Comparison of ENCODE assay signal across 17 cellular contexts in the genomic region with DNA sequence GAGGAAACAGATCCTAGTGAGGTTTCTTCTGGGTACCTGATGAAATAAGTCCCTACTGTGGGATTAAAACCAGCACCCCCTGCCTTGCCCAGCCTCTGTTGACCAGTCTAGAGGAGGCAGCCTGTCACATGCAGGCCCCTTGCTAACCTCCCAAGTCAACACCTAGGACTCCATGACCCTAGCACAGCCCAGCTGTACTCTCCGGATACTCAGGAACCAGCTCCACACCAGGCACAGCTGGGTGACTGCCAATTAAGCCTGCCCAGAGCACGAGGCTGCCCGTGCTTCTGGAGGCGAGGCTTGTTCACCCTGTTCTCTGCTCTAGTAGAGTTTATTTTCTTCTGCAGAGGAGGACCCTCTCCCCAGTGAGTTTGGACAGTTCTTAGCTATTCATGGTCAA.
DNase-seq lines count a peak whose midpoint lies in the region; ATAC-seq, FAIRE-seq and TF ChIP-seq lines count a peak whose summit lies in the region.
"Had no signal": no experiment of that assay in that cellular context is flagged by ENCODE, and none has a peak within 500 bp of the region (broad histone marks: within the 10 kb centered on the region; RNA-seq: fewer than 3 reads in every experiment).

No MANE protein-coding gene starts in this region.

- TF ChIP-seq EP300 in stomach (IDR thresholded peaks at IDR 0.05): no peak

- H3K36me3 ChIP-seq in endothelial cell of umbilical vein (ENCODE audit: control insufficient read depth in 2 of 2, extremely low read depth in 1 of 2, insufficient read depth in 2 of 2, low read length in 2 of 2) (no peaks in the 10 kb centered on the region), stomach (no peaks in the 10 kb centered on the region)

- intact Hi-C loops in endothelial cell of umbilical vein (cut with micrococcal nuclease) (no loop called here), lower leg skin (cut with DNase I; ENCODE audit: low total_unique reads) (no loop called here), stomach (cut with DNase I; ENCODE audit: low total_unique reads) (no loop called here)

- TF ChIP-seq CTCF in endothelial cell of umbilical vein (IDR thresholded peaks at IDR 0.05; ENCODE audit: extremely low read depth in 1 of 2, insufficient read depth in 1 of 2, low read depth in 1 of 2, low read length in 2 of 2): no peak
- no peak for TF ChIP-seq CTCF in lower leg skin (IDR thresholded peaks at IDR 0.05)
- no peak for TF ChIP-seq CTCF in stomach (IDR thresholded peaks at IDR 0.05)

- no peak overlapping the region for H3K4me3 Mint-ChIP-seq in stimulated activated naive CD8-positive, alpha-beta T cell treated with anti-CD3 and anti-CD28 coated beads, Interleukin-15, amount 100 ng/mL, for 72 hours
- H3K4me3 Mint-ChIP-seq: activated CD8-positive, alpha-beta memory T cell treated with anti-CD3 and anti-CD28 coated beads, Interleukin-2, amount 10 ng/mL, durations not matched to agents 7 days and 5 days; T-helper 2 cell treated with Interferon-gamma antibody and Interleukin-4, amounts not matched to agents 5 μg/mL and 100 μg/mL, for 36 hours had no signal

- H3K9me3 ChIP-seq in endothelial cell of umbilical vein (replicated peaks; ENCODE audit: control insufficient read depth, insufficient read depth, low read length) (no peaks in the 10 kb centered on the region), stomach (no peaks in the 10 kb centered on the region)
- H3K9me3 ChIP-seq: SJSA1 had no signal

- no peak overlapping the region for H2AFZ ChIP-seq in endothelial cell of umbilical vein (ENCODE audit: low read depth, low read length)

- H3K9me1 ChIP-seq in endothelial cell of umbilical vein (replicated peaks; ENCODE audit: control insufficient read depth, extremely low read depth, insufficient read depth, low read length): no peaks in the 10 kb centered on the region

- H4K20me1 ChIP-seq in endothelial cell of umbilical vein (replicated peaks; ENCODE audit: control insufficient read depth, extremely low read depth, insufficient read depth, low read length): no peaks in the 10 kb centered on the region

- FAIRE-seq in endothelial cell of umbilical vein (lab: Jason Lieb, UNC): no peak
- FAIRE-seq: colon had no signal

- no peak overlapping the region for H3K27ac Mint-ChIP-seq in stimulated activated naive CD8-positive, alpha-beta T cell treated with anti-CD3 and anti-CD28 coated beads, Interleukin-15, amount 100 ng/mL, for 72 hours
- H3K27ac Mint-ChIP-seq: activated CD8-positive, alpha-beta memory T cell treated with anti-CD3 and anti-CD28 coated beads, Interleukin-2, amount 10 ng/mL, durations not matched to agents 7 days and 5 days; progenitor cell of endocrine pancreas; T-helper 2 cell treated with Interferon-gamma antibody and Interleukin-4, amounts not matched to agents 5 μg/mL and 100 μg/mL, for 36 hours had no signal

- H3K4me3 ChIP-seq in endothelial cell of umbilical vein (replicated peaks in 1 of 3; ENCODE audit: insufficient read depth in 1 of 3, low read depth in 1 of 3, low read length in 3 of 3) (no peak overlapping the region), lower leg skin (ENCODE audit: low read depth, poor library complexity, severe bottlenecking) (no peak overlapping the region), stomach (no peak overlapping the region)
- H3K4me3 ChIP-seq: SJSA1 had no signal

- no peak overlapping the region for H3K4me2 ChIP-seq in endothelial cell of umbilical vein (ENCODE audit: insufficient read depth, low read length)

- TF ChIP-seq POLR2A in endothelial cell of umbilical vein (IDR thresholded peaks at IDR 0.05; ENCODE audit: low read depth, low read length) (no peak), lower leg skin (IDR thresholded peaks at IDR 0.05) (no peak), stomach (IDR thresholded peaks at IDR 0.05) (no peak)

- H3K27ac ChIP-seq in endothelial cell of umbilical vein (ENCODE audit: insufficient read depth, low read depth, low read length) (no peak overlapping the region), stomach (no peak overlapping the region)
- H3K27ac ChIP-seq: SJSA1 had no signal

- DNase-seq in NCI-H2029 (lab: John Stamatoyannopoulos, UW) (peak; percentile 57), endothelial cell of umbilical vein (ENCODE audit: low read depth, low spot score) (peak; percentile 6), lower leg skin (ENCODE audit: low spot score in 2 of 2) (peak; percentile 19 to 84), stomach (peak; percentile 59), amniotic stem cell (lab: John Stamatoyannopoulos, UW) (no peak), NCI-H2081 treated with DMSO at 0.1 percent for 48 hours (lab: John Stamatoyannopoulos, UW) (no peak)
- DNase-seq in stimulated activated naive CD8-positive, alpha-beta T cell treated with anti-CD3 and anti-CD28 coated beads, Interleukin-15, amount 100 ng/mL, for 72 hours: no peak
- DNase-seq: activated CD4-positive, alpha-beta T cell treated with anti-CD3 and anti-CD28 coated beads for 1 hour; activated CD8-positive, alpha-beta memory T cell treated with anti-CD3 and anti-CD28 coated beads, Interleukin-2, amount 10 ng/mL, durations not matched to agents 7 days and 5 days; activated effector memory CD4-positive, alpha-beta T cell treated with anti-CD3 and anti-CD28 coated beads, Interleukin-2, amount 50 U/mL, for 16 hours; IMR-90; NCI-H524 treated with DMSO at 0.1 percent for 48 hours had no signal

- H3K4me1 ChIP-seq in endothelial cell of umbilical vein (ENCODE audit: control insufficient read depth, extremely low read depth, insufficient read depth, low read length) (peaks cover 11% of the 10 kb centered on the region), stomach (peaks cover 0 to 16% (median 7%) of the 10 kb centered on the region in 4 donors)

- 30 to 43% methylated on average over 3 to 4 of the region's 4 CpGs for WGBS in lower leg skin, 2 donors
- WGBS in stomach, 5 donors: 17 to 57% (median 35%) methylated on average over 4 of the region's 4 CpGs

- no TSS peak for BruUV-seq in endothelial cell of umbilical vein (replicated peaks; lab: Mats Ljungman, UMichigan)

- H3K9me3 Mint-ChIP-seq in stimulated activated naive CD8-positive, alpha-beta T cell treated with anti-CD3 and anti-CD28 coated beads, Interleukin-15, amount 100 ng/mL, for 72 hours: no peaks in the 10 kb centered on the region
- H3K9me3 Mint-ChIP-seq: T-helper 2 cell treated with Interferon-gamma antibody and Interleukin-4, amounts not matched to agents 5 μg/mL and 100 μg/mL, for 36 hours had no signal

- no peaks in the 10 kb centered on the region for H3K4me1 Mint-ChIP-seq in stimulated activated naive CD8-positive, alpha-beta T cell treated with anti-CD3 and anti-CD28 coated beads, Interleukin-15, amount 100 ng/mL, for 72 hours

- no peaks in the 10 kb centered on the region for H3K27me3 Mint-ChIP-seq in stimulated activated naive CD8-positive, alpha-beta T cell treated with anti-CD3 and anti-CD28 coated beads, Interleukin-15, amount 100 ng/mL, for 72 hours
- H3K27me3 Mint-ChIP-seq: activated CD8-positive, alpha-beta memory T cell treated with anti-CD3 and anti-CD28 coated beads, Interleukin-2, amount 10 ng/mL, durations not matched to agents 7 days and 5 days; progenitor cell of endocrine pancreas had no signal

- POLR2A ChIA-PET in endothelial cell of umbilical vein (lab: Charles Lee): no interaction called here

- CTCF ChIA-PET in endothelial cell of umbilical vein (lab: Charles Lee): interaction anchor here (0.7 kb wide), 1 partner anchor 8 kb away, joined by 3 read pairs; no protein-coding TSS in a partner anchor

- H3K9ac ChIP-seq in endothelial cell of umbilical vein (replicated peaks; ENCODE audit: extremely low read depth, insufficient read depth, low read length): no peak overlapping the region

- no peaks in the 10 kb centered on the region for H3K27me3 ChIP-seq in endothelial cell of umbilical vein (ENCODE audit: control insufficient read depth in 2 of 2, insufficient read depth in 2 of 2, low read length in 2 of 2)
- H3K27me3 ChIP-seq in stomach: no peaks in the 10 kb centered on the region
- H3K27me3 ChIP-seq: SJSA1 had no signal

- dilution Hi-C loops in endothelial cell of umbilical vein (cut with MboI; ENCODE audit: extremely low pct_ligation_motif_present, low sequenced_read_pairs): no loop called here

- ATAC-seq in GM18867 (IDR thresholded peaks at IDR 0.05; ENCODE audit: unreplicated experiment): no peak
- ATAC-seq in stimulated activated naive CD8-positive, alpha-beta T cell treated with anti-CD3 and anti-CD28 coated beads, Interleukin-15, amount 100 ng/mL, for 72 hours: no peak
- ATAC-seq: activated CD8-positive, alpha-beta memory T cell treated with anti-CD3 and anti-CD28 coated beads, Interleukin-2, amount 10 ng/mL, durations not matched to agents 7 days and 5 days had no signal

- no peaks in the 10 kb centered on the region for H3K79me2 ChIP-seq in endothelial cell of umbilical vein (ENCODE audit: control insufficient read depth, insufficient read depth, low read length)

TF ChIP-seq in endothelial cell of umbilical vein, 7 proteins besides CTCF, POLR2A, EP300 and RAD21:
- TF ChIP-seq GATA2 (IDR thresholded peaks at IDR 0.05; ENCODE audit: insufficient read depth, insufficient read length, low read depth, low read length): no peak
- no peak for TF ChIP-seq FOS (IDR thresholded peaks at IDR 0.05; ENCODE audit: borderline replicate concordance, insufficient read depth, low read length)
- TF ChIP-seq, protein P1, sequence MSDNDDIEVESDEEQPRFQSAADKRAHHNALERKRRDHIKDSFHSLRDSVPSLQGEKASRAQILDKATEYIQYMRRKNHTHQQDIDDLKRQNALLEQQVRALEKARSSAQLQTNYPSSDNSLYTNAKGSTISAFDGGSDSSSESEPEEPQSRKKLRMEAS (IDR thresholded peaks at IDR 0.05; ENCODE audit: insufficient read depth, insufficient read length): no peak
- no peak for TF ChIP-seq POLR2AphosphoS5 (IDR thresholded peaks at IDR 0.05; ENCODE audit: insufficient read depth, low read depth, low read length)
- TF ChIP-seq JUN (IDR thresholded peaks at IDR 0.05; ENCODE audit: borderline replicate concordance, insufficient read depth, insufficient read length, low read depth): no peak
- TF ChIP-seq EZH2 (IDR thresholded peaks at IDR 0.05; ENCODE audit: borderline replicate concordance, low read depth, low read length, severe bottlenecking): no peak
- TF ChIP-seq MYC (IDR thresholded peaks at IDR 0.05; ENCODE audit: low read depth, low read length): no peak

Comparison
In these comparisons a context has a peak if more than half of its experiments do, and no peak if none do; other contexts are left out.
1. DNase-seq: peak in NCI-H2029 (single experiment), endothelial cell of umbilical vein (single experiment), lower leg skin (2 of 2) and stomach (single experiment); none in amniotic stem cell (single experiment), stimulated activated naive CD8-positive, alpha-beta T cell treated with anti-CD3 and anti-CD28 coated beads, Interleukin-15, amount 100 ng/mL, for 72 hours (0 of 2) and NCI-H2081 treated with DMSO at 0.1 percent for 48 hours (single experiment).